Comparison of ENCODE assay signal across 9 cellular contexts in genomic region chr1:192311281-192311680, GRCh38. TPM values are rescaled to one million over a fixed set of nuclear protein-coding genes. Genes with fewer than 3 reads are reported as not detected.
DNase-seq lines count a peak whose midpoint lies in the region; ATAC-seq lines count a peak whose summit lies in the region.
"Had no signal": no experiment of that assay in that cellular context is flagged by ENCODE, and none has a peak within 500 bp of the region (broad histone marks: within the 10 kb centered on the region; RNA-seq: fewer than 3 reads in every experiment).

No MANE protein-coding gene starts in this region.

- DNase-seq in NCI-H345 (lab: John Stamatoyannopoulos, UW) (peak; percentile 12), NCI-H345 treated with DMSO at 0.1 percent for 48 hours (lab: John Stamatoyannopoulos, UW; ENCODE audit: unreplicated experiment) (no peak), NCI-H2171 treated with DMSO at 0.1 percent for 48 hours (lab: John Stamatoyannopoulos, UW) (peak; percentile 36), dedifferentiated amniotic fluid mesenchymal stem cell (ENCODE audit: extremely low spot score) (peak; percentile 42), renal cortical epithelial cell (ENCODE audit: low read depth) (peak; percentile 48), GOT3 (lab: John Stamatoyannopoulos, UW) (no peak), sciatic nerve (ENCODE audit: low spot score) (no peak)
- DNase-seq in activated effector memory CD4-positive, alpha-beta T cell treated with Interleukin-2 at 50 U/mL for 16 hours: no peak
- DNase-seq: transverse colon had no signal

- intact Hi-C loops in sciatic nerve (cut with DNase I): no loop called here

- ATAC-seq in sciatic nerve: no peak

RNA-seq across cellular contexts. Expression of gene RGS21, which starts 5.5 kb away (rescaled TPM):
- total RNA-seq in renal cortical epithelial cell (not detected in 2 replicates), sciatic nerve (not detected)
- total RNA-seq: transverse colon had no signal

Comparison
In these comparisons a context has a peak if more than half of its experiments do, and no peak if none do; other contexts are left out.
1. DNase-seq: peak in NCI-H345 (single experiment), NCI-H2171 treated with DMSO at 0.1 percent for 48 hours (single experiment), dedifferentiated amniotic fluid mesenchymal stem cell (single experiment) and renal cortical epithelial cell (single experiment); none in NCI-H345 treated with DMSO at 0.1 percent for 48 hours (single experiment), activated effector memory CD4-positive, alpha-beta T cell treated with Interleukin-2 at 50 U/mL for 16 hours (single experiment), GOT3 (single experiment) and sciatic nerve (single experiment).